Comparison of ENCODE assay signal across 30 cellular contexts in genomic region chr6:23415819-23416427, GRCh38.
"Had no signal": no experiment of that assay in that cellular context is flagged by ENCODE, and none has a peak within 500 bp of the region (broad histone marks: within the 10 kb centered on the region; RNA-seq: fewer than 3 reads in every experiment).

No MANE protein-coding gene starts in this region.

- H3K27ac Mint-ChIP-seq: effector memory CD8-positive, alpha-beta T cell; immature natural killer cell; mesothelial cell of epicardium; naive B cell had no signal

- H3K4me3 Mint-ChIP-seq: effector memory CD8-positive, alpha-beta T cell; immature natural killer cell; mesothelial cell of epicardium; naive B cell; neural crest cell had no signal

- H3K27me3 Mint-ChIP-seq: effector memory CD8-positive, alpha-beta T cell; naive B cell had no signal

- H3K4me1 Mint-ChIP-seq: immature natural killer cell, naive B cell had no signal

- H3K27ac ChIP-seq: brain microvascular endothelial cell, right atrium auricular region, spleen, suprapubic skin, transverse colon, VCaP had no signal

- H3K9me3 Mint-ChIP-seq: naive B cell, neural crest cell had no signal

- H3K4me1 ChIP-seq: transverse colon had no signal

- FAIRE-seq: astrocyte, endothelial cell of umbilical vein, kidney, TTC549 had no signal

- H3K9me3 ChIP-seq: right atrium auricular region, suprapubic skin, transverse colon had no signal

- H3K36me3 Mint-ChIP-seq: mesothelial cell of epicardium, naive B cell had no signal

- ATAC-seq: effector memory CD8-positive, alpha-beta T cell; left colon had no signal

- H3K4me3 ChIP-seq: right atrium auricular region, spleen, suprapubic skin, transverse colon had no signal

- H3K36me3 ChIP-seq: brain microvascular endothelial cell, right atrium auricular region, spleen, suprapubic skin, transverse colon had no signal

- H3K27me3 ChIP-seq: brain microvascular endothelial cell, right atrium auricular region, spleen, suprapubic skin, transverse colon had no signal

- DNase-seq: activated CD4-positive, alpha-beta T cell treated with anti-CD3 and anti-CD28 coated beads for 4 hours; activated CD4-positive, alpha-beta T cell treated with anti-CD3 and anti-CD28 coated beads, Interleukin-2, amount 50 U/mL, for 4 hours; activated CD8-positive, alpha-beta memory T cell treated with anti-CD3 and anti-CD28 coated beads for 24 hours; activated CD8-positive, alpha-beta memory T cell treated with anti-CD3 and anti-CD28 coated beads, Interleukin-2, amount 50 U/mL, for 4 hours; activated gamma-delta T cell; activated naive CD4-positive, alpha-beta T cell treated with anti-CD3 and anti-CD28 coated beads, Interleukin-2, amount 50 U/mL, for 16 hours; activated T-cell treated with anti-CD3 and anti-CD28 coated beads, Interleukin-2, amount 50 U/mL, for 1 hour; amniotic stem cell; brain microvascular endothelial cell; cortex of kidney; effector memory CD8-positive, alpha-beta T cell; foreskin fibroblast; head of caudate nucleus; hippocampal formation; immature natural killer cell; kidney; left colon; naive B cell; occipital lobe; spleen; stimulated activated naive CD4-positive, alpha-beta T cell; transverse colon had no signal
